8 cellular contexts compared by ENCODE assay signal in genomic region chr1:205523891-205524793, GRCh38. TPM values are rescaled to one million over a fixed set of nuclear protein-coding genes. Genes with fewer than 3 reads are reported as not detected.
DNase-seq lines count a peak whose midpoint lies in the region; ATAC-seq and TF ChIP-seq lines count a peak whose summit lies in the region.

No MANE protein-coding gene starts in this region.

- H3K27me3 Mint-ChIP-seq in activated CD4-positive, alpha-beta T cell treated with anti-CD3 and anti-CD28 coated beads, Interleukin-2, amount 10 ng/mL, durations not matched to agents 7 days and 5 days = no peaks in the 10 kb centered on the region

- 53 to 61% methylated on average over 11 to 15 of the region's 16 CpGs for WGBS in lower leg skin, 2 donors

- POLR2A ChIA-PET in HCT116 (lab: Charles Lee) = interaction anchor here (1.2 kb wide), 1 partner anchor 26 kb away, joined by 3 read pairs; no protein-coding TSS in a partner anchor
- POLR2A ChIA-PET in activated CD4-positive, alpha-beta T cell treated with anti-CD3 and anti-CD28 coated beads, Interleukin-2, amount 10 ng/mL, durations not matched to agents 7 days and 5 days (lab: Charles Lee) = no interaction called here

- TF ChIP-seq RAD21 in HCT116 (IDR thresholded peaks at IDR 0.05; ENCODE audit: low read depth) = peak; percentile 97

- CTCF ChIA-PET in HCT116 (lab: Charles Lee) = interaction anchor here (0.6 to 4.5 kb wide), 34 partner anchors 9 to 654 kb away, joined by 3 to 200 read pairs (median 4); partner anchors contain the start of genes CDK18, ELK4, NFASC and TMCC2
- CTCF ChIA-PET in activated CD4-positive, alpha-beta T cell treated with anti-CD3 and anti-CD28 coated beads, Interleukin-2, amount 10 ng/mL, durations not matched to agents 7 days and 5 days (lab: Charles Lee) = interaction anchor here (0.5 to 4.4 kb wide), 36 partner anchors 9 to 974 kb away, joined by 3 to 42 read pairs (median 4); partner anchors contain the start of gene ELK4

- ATAC-seq in HCT116 (peak; percentile 71), HG03520 (IDR thresholded peaks at IDR 0.05; ENCODE audit: unreplicated experiment) (no peak)

- DNase-seq in BE2C (peak; percentile 85), HCT116 (ENCODE audit: low read depth, low spot score) (peak; percentile 46), NCI-H524 treated with DMSO at 0.1 percent for 48 hours (lab: John Stamatoyannopoulos, UW) (peak; percentile 14), colonic mucosa (peak; percentile 89), lower leg skin (ENCODE audit: low spot score in 2 of 2) (peak; percentile 63 to 93)
- DNase-seq in activated CD4-positive, alpha-beta T cell treated with anti-CD3 and anti-CD28 coated beads, Interleukin-2, amount 10 ng/mL, durations not matched to agents 7 days and 5 days = peak; percentile 77
- DNase-seq in stimulated activated CD8-positive, alpha-beta memory T cell treated with anti-CD3 and anti-CD28 coated beads, Interleukin-12 subunit alpha, Interleukin-12 subunit beta, amount 100 ng/mL, for 24 hours (ENCODE audit: extremely low read depth) = peak; percentile 24

- BruUV-seq in HCT116 (replicated peaks; lab: Mats Ljungman, UMichigan) = no TSS peak

- H3K36me3 ChIP-seq in BE2C (no peaks in the 10 kb centered on the region), HCT116 (ENCODE audit: control insufficient read depth in 1 of 2, insufficient read depth in 2 of 2, low read length in 2 of 2) (no peaks in the 10 kb centered on the region), colonic mucosa (no peaks in the 10 kb centered on the region)

- no peaks in the 10 kb centered on the region for H3K36me3 Mint-ChIP-seq in activated CD4-positive, alpha-beta T cell treated with anti-CD3 and anti-CD28 coated beads, Interleukin-2, amount 10 ng/mL, durations not matched to agents 7 days and 5 days (ENCODE audit: low read depth)

- RAD21 ChIA-PET in HCT116 (lab: Charles Lee; ENCODE audit: low non-redundant PET in 1 of 2, low total read pairs in 2 of 2, uncharacterized antibody in 2 of 2, unreplicated experiment in 2 of 2) = interaction anchor here (0.6 to 3.4 kb wide), 16 partner anchors 18 to 197 kb away, joined by 3 to 24 read pairs (median 5); no protein-coding TSS in a partner anchor

- H3K9me3 Mint-ChIP-seq in activated CD4-positive, alpha-beta T cell treated with anti-CD3 and anti-CD28 coated beads, Interleukin-2, amount 10 ng/mL, durations not matched to agents 7 days and 5 days = no peaks in the 10 kb centered on the region

- no peak for TF ChIP-seq POLR2A in HCT116 (IDR thresholded peaks at IDR 0.05; ENCODE audit: borderline replicate concordance, extremely low read depth, insufficient read depth, insufficient read length)
- TF ChIP-seq POLR2A in lower leg skin (IDR thresholded peaks at IDR 0.05) = no peak

- H2AFZ ChIP-seq in HCT116 (ENCODE audit: low read depth, low read length, poor library complexity, severe bottlenecking) = no peak overlapping the region

- no peaks in the 10 kb centered on the region for H4K20me1 ChIP-seq in HCT116 (ENCODE audit: insufficient read depth)

- H3K27ac ChIP-seq in HCT116 (ENCODE audit: low read depth, low read length) (no peak overlapping the region), colonic mucosa (no peak overlapping the region)

- no peak overlapping the region for H3K4me3 Mint-ChIP-seq in activated CD4-positive, alpha-beta T cell treated with anti-CD3 and anti-CD28 coated beads, Interleukin-2, amount 10 ng/mL, durations not matched to agents 7 days and 5 days

- no peaks in the 10 kb centered on the region for H3K27me3 ChIP-seq in BE2C
- H3K27me3 ChIP-seq in HCT116 (ENCODE audit: insufficient read depth, low read length) = no peaks in the 10 kb centered on the region
- H3K27me3 ChIP-seq in colonic mucosa = no peaks in the 10 kb centered on the region

- no peaks in the 10 kb centered on the region; the same call in 1 of the 2 replicates for H3K79me2 ChIP-seq in HCT116 (ENCODE audit: insufficient read depth, low read length)

- H3K4me2 ChIP-seq in HCT116 (ENCODE audit: low read length) = no peak overlapping the region

- H3K4me1 Mint-ChIP-seq in activated CD4-positive, alpha-beta T cell treated with anti-CD3 and anti-CD28 coated beads, Interleukin-2, amount 10 ng/mL, durations not matched to agents 7 days and 5 days = no peaks in the 10 kb centered on the region

- peak; percentile 88 for TF ChIP-seq CTCF in BE2C (IDR thresholded peaks at IDR 0.05; ENCODE audit: low read depth, low read length)
- peak; percentile 76 to 93 (median 84) for TF ChIP-seq CTCF in HCT116 (IDR thresholded peaks at IDR 0.05 in 2 of 3, conservative IDR thresholded peaks at IDR 0.05 in 1 of 3; ENCODE audit: borderline replicate concordance in 1 of 3, insufficient read depth in 1 of 3, low read depth in 2 of 3, low read length in 2 of 3)
- peak; percentile 67 for TF ChIP-seq CTCF in colonic mucosa (IDR thresholded peaks at IDR 0.05)
- peak in 1 of 3 donors; percentile 31 for TF ChIP-seq CTCF in lower leg skin (IDR thresholded peaks at IDR 0.05)

- H3K4me3 ChIP-seq in BE2C (ENCODE audit: low read depth, low read length) (no peak overlapping the region), HCT116 (replicated peaks in 1 of 2; ENCODE audit: low read depth in 1 of 2, low read length in 2 of 2) (no peak overlapping the region), colonic mucosa (no peak overlapping the region), lower leg skin (ENCODE audit: low read depth, poor library complexity, severe bottlenecking) (no peak overlapping the region)

- H3K27ac Mint-ChIP-seq in activated CD4-positive, alpha-beta T cell treated with anti-CD3 and anti-CD28 coated beads, Interleukin-2, amount 10 ng/mL, durations not matched to agents 7 days and 5 days = no peak overlapping the region

- H3K9me3 ChIP-seq in BE2C (no peaks in the 10 kb centered on the region), HCT116 (ENCODE audit: control insufficient read depth in 1 of 2, insufficient read depth in 1 of 2, low read depth in 1 of 2, low read length in 2 of 2) (no peaks in the 10 kb centered on the region), colonic mucosa (no peaks in the 10 kb centered on the region)

- intact Hi-C loops in HCT116 (cut with micrococcal nuclease) (loop anchor here (1.0 to 10.0 kb wide), 5 partner anchors 36 to 249 kb away; no protein-coding TSS in a partner anchor), colonic mucosa (cut with DNase I) (loop anchor here (2.0 to 10.0 kb wide), 2 partner anchors 35 to 129 kb away; no protein-coding TSS in a partner anchor), lower leg skin (cut with DNase I; ENCODE audit: low total_unique reads) (loop anchor here (5.0 kb wide), 2 partner anchors 37 to 172 kb away; no protein-coding TSS in a partner anchor)

- H3K9me2 ChIP-seq in HCT116 (ENCODE audit: insufficient read depth) = no peaks in the 10 kb centered on the region

- H3K9ac ChIP-seq in HCT116 (ENCODE audit: low read length) (no peak overlapping the region), colonic mucosa (ENCODE audit: low read depth in 2 of 2, low read length in 2 of 2) (no peak overlapping the region)

- no peaks in the 10 kb centered on the region for H3K4me1 ChIP-seq in BE2C
- H3K4me1 ChIP-seq in HCT116 (ENCODE audit: control insufficient read depth in 1 of 2, insufficient read depth in 2 of 2, low read length in 2 of 2) = peaks cover 0 to 11% of the 10 kb centered on the region in 2 experiments; a peak in 2 of 4 replicates
- H3K4me1 ChIP-seq in colonic mucosa = peaks cover 8% of the 10 kb centered on the region

TF ChIP-seq in HCT116, 20 proteins besides CTCF, POLR2A, EP300 and RAD21:
- TF ChIP-seq SIN3A (IDR thresholded peaks at IDR 0.05; ENCODE audit: low read depth) = no peak
- TF ChIP-seq, protein P1, sequence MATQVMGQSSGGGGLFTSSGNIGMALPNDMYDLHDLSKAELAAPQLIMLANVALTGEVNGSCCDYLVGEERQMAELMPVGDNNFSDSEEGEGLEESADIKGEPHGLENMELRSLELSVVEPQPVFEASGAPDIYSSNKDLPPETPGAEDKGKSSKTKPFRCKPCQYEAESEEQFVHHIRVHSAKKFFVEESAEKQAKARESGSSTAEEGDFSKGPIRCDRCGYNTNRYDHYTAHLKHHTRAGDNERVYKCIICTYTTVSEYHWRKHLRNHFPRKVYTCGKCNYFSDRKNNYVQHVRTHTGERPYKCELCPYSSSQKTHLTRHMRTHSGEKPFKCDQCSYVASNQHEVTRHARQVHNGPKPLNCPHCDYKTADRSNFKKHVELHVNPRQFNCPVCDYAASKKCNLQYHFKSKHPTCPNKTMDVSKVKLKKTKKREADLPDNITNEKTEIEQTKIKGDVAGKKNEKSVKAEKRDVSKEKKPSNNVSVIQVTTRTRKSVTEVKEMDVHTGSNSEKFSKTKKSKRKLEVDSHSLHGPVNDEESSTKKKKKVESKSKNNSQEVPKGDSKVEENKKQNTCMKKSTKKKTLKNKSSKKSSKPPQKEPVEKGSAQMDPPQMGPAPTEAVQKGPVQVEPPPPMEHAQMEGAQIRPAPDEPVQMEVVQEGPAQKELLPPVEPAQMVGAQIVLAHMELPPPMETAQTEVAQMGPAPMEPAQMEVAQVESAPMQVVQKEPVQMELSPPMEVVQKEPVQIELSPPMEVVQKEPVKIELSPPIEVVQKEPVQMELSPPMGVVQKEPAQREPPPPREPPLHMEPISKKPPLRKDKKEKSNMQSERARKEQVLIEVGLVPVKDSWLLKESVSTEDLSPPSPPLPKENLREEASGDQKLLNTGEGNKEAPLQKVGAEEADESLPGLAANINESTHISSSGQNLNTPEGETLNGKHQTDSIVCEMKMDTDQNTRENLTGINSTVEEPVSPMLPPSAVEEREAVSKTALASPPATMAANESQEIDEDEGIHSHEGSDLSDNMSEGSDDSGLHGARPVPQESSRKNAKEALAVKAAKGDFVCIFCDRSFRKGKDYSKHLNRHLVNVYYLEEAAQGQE (IDR thresholded peaks at IDR 0.05; ENCODE audit: low read depth) = no peak
- no peak for TF ChIP-seq TCF7L2 (IDR thresholded peaks at IDR 0.05; ENCODE audit: borderline replicate concordance, extremely low read depth, insufficient read depth, insufficient read length)
- TF ChIP-seq CEBPB (IDR thresholded peaks at IDR 0.05; ENCODE audit: low read depth) = no peak
- TF ChIP-seq FOSL1 (IDR thresholded peaks at IDR 0.05; ENCODE audit: low read depth) = no peak
TF ChIP-seq in HCT116: peak in this region for 0.

RNA-seq across cellular contexts. Expression of gene CDK18, which starts 19.7 kb away (rescaled TPM):
- 3.4 TPM for polyA plus RNA-seq in BE2C (2012; ENCODE audit: insufficient read depth, insufficient read length, low read depth)
- total RNA-seq in HCT116 (2021; ENCODE audit: unreplicated experiment) (32.0 TPM), colonic mucosa (10 to 100 TPM; 27.9 to 46.0 TPM), lower leg skin (1 to 10 TPM; 4.5 to 6.5 (median 5.1) TPM)
- polyA plus RNA-seq in HCT116 (2012) = 30.5 and 30.7 TPM in 2 replicates
- total RNA-seq in activated CD4-positive, alpha-beta T cell treated with anti-CD3 and anti-CD28 coated beads, Interleukin-2, amount 10 ng/mL, durations not matched to agents 7 days and 5 days = 1 to 10 TPM; 2.9 to 3.5 TPM

Comparison
In these comparisons a context has a peak if more than half of its experiments do, and no peak if none do; other contexts are left out.
1. DNase-seq: peak in every context shown above with its lines; median percentile 89 in colonic mucosa; 85 in BE2C; 78 in lower leg skin; 77 in activated CD4-positive, alpha-beta T cell treated with anti-CD3 and anti-CD28 coated beads, Interleukin-2, amount 10 ng/mL, durations not matched to agents 7 days and 5 days; 46 in HCT116; 24 in stimulated activated CD8-positive, alpha-beta memory T cell treated with anti-CD3 and anti-CD28 coated beads, Interleukin-12 subunit alpha, Interleukin-12 subunit beta, amount 100 ng/mL, for 24 hours; 14 in NCI-H524 treated with DMSO at 0.1 percent for 48 hours.